ENCODE assay signal across 8 cellular contexts in the genomic region with DNA sequence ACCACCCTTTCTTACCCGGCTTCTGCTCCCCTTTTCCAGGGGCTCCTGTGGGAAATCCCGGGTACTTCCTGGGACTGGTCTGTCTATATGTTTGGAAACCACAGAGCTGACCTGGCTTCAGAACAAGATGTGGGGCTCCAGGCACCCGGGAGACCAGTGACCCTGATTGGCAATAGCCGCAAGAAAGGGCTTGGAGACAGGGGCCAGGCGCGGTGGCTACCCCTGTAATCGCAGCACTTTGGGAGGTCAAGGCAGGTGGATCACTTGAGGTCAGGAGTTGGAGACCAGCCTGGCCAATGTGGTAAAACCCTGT. TPM values are rescaled to one million over a fixed set of nuclear protein-coding genes. Genes with fewer than 3 reads are reported as not detected.
DNase-seq lines count a peak whose midpoint lies in the region; ATAC-seq, FAIRE-seq and TF ChIP-seq lines count a peak whose summit lies in the region.

No MANE protein-coding gene starts in this region.

- H3K4me1 ChIP-seq in GM12878 (ENCODE audit: control insufficient read depth, insufficient read depth, low read length) (peaks cover 51% of the 10 kb centered on the region), right lobe of liver (peaks cover 0 to 44% (median 16%) of the 10 kb centered on the region in 4 donors), thoracic aorta (ENCODE audit: control insufficient read depth in 1 of 2, low read depth in 2 of 2) (peaks cover 39 to 52% of the 10 kb centered on the region in 2 donors)

- no peak for TF ChIP-seq POLR2A in GM12878 (IDR thresholded peaks at IDR 0.05; ENCODE audit: low read depth, low read length)
- no peak for TF ChIP-seq POLR2A in right lobe of liver (IDR thresholded peaks at IDR 0.05)

- no peaks in the 10 kb centered on the region for H3K36me3 ChIP-seq in GM12878 (ENCODE audit: control insufficient read depth in 2 of 2, insufficient read depth in 2 of 2, low read length in 1 of 2)
- H3K36me3 ChIP-seq in right lobe of liver: peaks cover 0 to 10% (median 5%) of the 10 kb centered on the region in 4 donors
- peaks cover 3% of the 10 kb centered on the region for H3K36me3 ChIP-seq in thoracic aorta

- 3% methylated on average over 7 of the region's 7 CpGs for WGBS in GM12878 (ENCODE audit: insufficient coverage, insufficient replicate concordance, low lambda C conversion rate, missing lambda C conversion rate)
- 3% methylated on average over 6 of the region's 7 CpGs for WGBS in right lobe of liver (ENCODE audit: insufficient coverage, low coverage, low lambda C conversion rate, missing lambda C conversion rate)

- H3K27ac ChIP-seq in GM12878 (ENCODE audit: control insufficient read depth, insufficient read depth): peak overlapping the region; percentile 100
- peak overlapping the region; percentile 97 to 100 (median 100) for H3K27ac ChIP-seq in right lobe of liver
- H3K27ac ChIP-seq in thoracic aorta: peak overlapping the region; percentile 100

- SMC1A ChIA-PET in GM12878 (lab: Charles Lee; ENCODE audit: uncharacterized antibody, unreplicated experiment): interaction anchor here (1.1 to 12.7 kb wide), 14 partner anchors 10 to 152 kb away, joined by 3 to 232 read pairs (median 8); a partner anchor contains a TSS

- BruUV-seq in GM12878 (replicated peaks; lab: Mats Ljungman, UMichigan): no TSS peak

- peak overlapping the region; percentile 79 for H3K4me3 ChIP-seq in GM12878
- H3K4me3 ChIP-seq in right lobe of liver: peak overlapping the region; percentile 22 to 87 (median 40)
- peak overlapping the region; percentile 94 for H3K4me3 ChIP-seq in thoracic aorta

- CTCF ChIA-PET in GM12878 (lab: Yijun Ruan, JAX): interaction anchor here (0.9 to 15.3 kb wide), 12 partner anchors 10 to 571 kb away, joined by 3 to 362 read pairs (median 4); a partner anchor contains a TSS

- no peak for TF ChIP-seq CTCF in GM12878 (IDR thresholded peaks at IDR 0.05 in 2 of 3, conservative IDR thresholded peaks at IDR 0.05 in 1 of 3; ENCODE audit: control insufficient read depth in 2 of 3, extremely low read depth in 1 of 3, insufficient read depth in 1 of 3, low read depth in 3 of 3, low read length in 3 of 3)
- no peak for TF ChIP-seq CTCF in right lobe of liver (IDR thresholded peaks at IDR 0.05)
- TF ChIP-seq CTCF in thoracic aorta (IDR thresholded peaks at IDR 0.05): no peak

- DNase-seq in activated CD4-positive, alpha-beta T cell treated with anti-CD3 and anti-CD28 coated beads, Interleukin-2, amount 50 U/mL, for 48 hours: peak; percentile 49 to 54
- DNase-seq in activated CD4-positive, alpha-beta T cell treated with anti-CD3 and anti-CD28 coated beads, Interleukin-2, amount 50 U/mL, for 4 hours: no peak
- no peak for DNase-seq in GM12878 (ENCODE audit: low read depth, low spot score)
- peak in 2 of 3 donors; percentile 60 to 67 for DNase-seq in right lobe of liver
- DNase-seq in thoracic aorta (ENCODE audit: low spot score): no peak
- DNase-seq in hepatic stellate cell (ENCODE audit: low spot score): no peak
- DNase-seq in NCI-H146 (lab: John Stamatoyannopoulos, UW): no peak
- no peak for DNase-seq in COLO829 (ENCODE audit: low spot score)

- H3K79me2 ChIP-seq in GM12878 (ENCODE audit: control insufficient read depth, insufficient read depth, low read length): peaks cover 83% of the 10 kb centered on the region

- POLR2A ChIA-PET in GM12878 (lab: Charles Lee): interaction anchor here (0.6 to 13.6 kb wide), 27 partner anchors 11 to 219 kb away, joined by 3 to 323 read pairs (median 4); a partner anchor contains a TSS

- H4K20me1 ChIP-seq in GM12878 (ENCODE audit: control insufficient read depth, insufficient read depth): peaks cover 11% of the 10 kb centered on the region

- H3K27me3 ChIP-seq in GM12878 (replicated peaks in 1 of 2; ENCODE audit: control insufficient read depth in 2 of 2, insufficient read depth in 2 of 2, low read length in 1 of 2): no peaks in the 10 kb centered on the region
- H3K27me3 ChIP-seq in right lobe of liver: no peaks in the 10 kb centered on the region
- H3K27me3 ChIP-seq in thoracic aorta (replicated peaks; ENCODE audit: insufficient read depth): no peaks in the 10 kb centered on the region

- peak overlapping the region; percentile 100 for H3K4me2 ChIP-seq in GM12878 (ENCODE audit: control insufficient read depth, insufficient read depth)

- intact Hi-C loops in GM12878 (cut with micrococcal nuclease; ENCODE audit: unreplicated experiment) (loop anchor here (2.0 to 5.0 kb wide), 3 partner anchors 21 to 153 kb away; a partner anchor contains a TSS), right lobe of liver (cut with DNase I) (loop anchor here (10.0 kb wide), 1 partner anchor 55 kb away; no protein-coding TSS in a partner anchor)

- no peak for TF ChIP-seq EP300 in GM12878 (IDR thresholded peaks at IDR 0.05; ENCODE audit: borderline replicate concordance in 1 of 2, control insufficient read depth in 1 of 2, low read depth in 2 of 2, low read length in 2 of 2)

- in situ Hi-C loops in GM12878 (cut with MboI): loop anchor here (5.0 kb wide), 1 partner anchor 88 kb away; no protein-coding TSS in a partner anchor

- RAD21 ChIA-PET in GM12878 (lab: Charles Lee; ENCODE audit: unreplicated experiment): interaction anchor here (0.6 to 15.3 kb wide), 14 partner anchors 11 to 153 kb away, joined by 3 to 282 read pairs (median 6); a partner anchor contains a TSS

- ATAC-seq in GM12878: no peak
- no peak for ATAC-seq in right lobe of liver
- no peak for ATAC-seq in thoracic aorta (ENCODE audit: insufficient number of reproducible peaks, low FRiP score, low read depth)

- no peak for FAIRE-seq in GM12878 (lab: Jason Lieb, UNC)

- H3K9me3 ChIP-seq in GM12878 (replicated peaks; ENCODE audit: control insufficient read depth, insufficient read depth, low read length): no peaks in the 10 kb centered on the region
- H3K9me3 ChIP-seq in right lobe of liver: no peaks in the 10 kb centered on the region
- H3K9me3 ChIP-seq in thoracic aorta: no peaks in the 10 kb centered on the region

- peak overlapping the region; percentile 99 for H3K9ac ChIP-seq in GM12878 (ENCODE audit: control insufficient read depth, insufficient read depth, low read length)

- no peak overlapping the region for H2AFZ ChIP-seq in GM12878 (ENCODE audit: control insufficient read depth, low read depth, low read length)

- no peak for TF ChIP-seq RAD21 in GM12878 (IDR thresholded peaks at IDR 0.05; ENCODE audit: insufficient read depth, low read depth, low read length)

RNA-seq across cellular contexts. Expression of a gene that starts 3.2 kb away (rescaled TPM):
- 259 and 262 TPM in 2 replicates for total RNA-seq in GM12878 (2013; cell fraction: nucleolus; rRNA removed)
- total RNA-seq in GM12878 (2014; rRNA removed) (13.6 and 14.0 TPM in 2 replicates), GM12878 (2014; rRNA removed; fragmentation: Illumina TruSeq; extraction: Trizol) (40.5 and 44.2 TPM in 2 replicates), GM12878 (2021) (174 and 225 TPM in 2 replicates), right lobe of liver (1,000 to 10,000 TPM in 2 of 6 experiments, 100 to 1,000 TPM in 4; 202 to 1,225 (median 767) TPM), thoracic aorta (1,000 to 10,000 TPM in 1 of 2 donors, 100 to 1,000 TPM in 1; 848 to 1,659 TPM)
- 275 TPM for polyA plus RNA-seq in GM12878 (2011; ENCODE audit: low read depth)
- polyA plus RNA-seq in GM12878 (2011; rRNA removed) (151 and 247 TPM in 2 replicates), GM12878 (2014; fragmentation: Illumina TruSeq; extraction: Trizol) (167 and 254 TPM in 2 replicates), GM12878 (2014; fragmentation: Nextera tagmentation; extraction: Ambion mirVana) (10 to 100 TPM; 24.3 to 98.2 TPM), GM12878 (2014; rRNA removed) (314 and 328 TPM in 2 replicates), GM12878 (2016; fragmentation: Nextera tagmentation; extraction: Ambion mirVana) (10 to 100 TPM; 27.7 to 28.3 TPM)
- polyA plus RNA-seq in GM12878 (2011; cell fraction: cytosol; rRNA removed): 64.2 and 104 TPM in 2 replicates
- 342 and 617 TPM in 2 replicates for polyA plus RNA-seq in GM12878 (2011; cell fraction: nucleus; rRNA removed)
- 284 and 343 TPM in 2 replicates for polyA plus RNA-seq in GM12878 (2012)
- 72.0 and 79.5 TPM in 2 replicates for polyA minus RNA-seq in GM12878 (2011; rRNA and poly(A)+ RNA removed)
- polyA minus RNA-seq in GM12878 (2011; cell fraction: cytosol; rRNA and poly(A)+ RNA removed): 13.8 and 14.9 TPM in 2 replicates
- polyA minus RNA-seq in GM12878 (2011; cell fraction: nucleus; rRNA and poly(A)+ RNA removed): 125 and 169 TPM in 2 replicates

RNA-seq across cellular contexts. Expression of a gene that starts 33.0 kb away (rescaled TPM):
- total RNA-seq in GM12878 (2013; cell fraction: nucleolus; rRNA removed): 52.5 and 60.5 TPM in 2 replicates
- total RNA-seq in GM12878 (2014; rRNA removed) (40.9 and 47.5 TPM in 2 replicates), GM12878 (2014; rRNA removed; fragmentation: Illumina TruSeq; extraction: Trizol) (12.2 and 14.3 TPM in 2 replicates), GM12878 (2021) (65.1 and 69.4 TPM in 2 replicates), right lobe of liver (10 to 100 TPM in 4 of 6 experiments, 1 to 10 TPM in 2; 7.7 to 17.1 (median 14.3) TPM), thoracic aorta (10 to 100 TPM; 45.2 to 45.9 TPM)
- polyA plus RNA-seq in GM12878 (2011; ENCODE audit: low read depth): 8.2 TPM
- polyA plus RNA-seq in GM12878 (2011; rRNA removed) (8.0 and 18.4 TPM in 2 replicates), GM12878 (2014; fragmentation: Illumina TruSeq; extraction: Trizol) (6.6 and 14.0 TPM in 2 replicates), GM12878 (2014; fragmentation: Nextera tagmentation; extraction: Ambion mirVana) (1 to 10 TPM; 8.3 TPM), GM12878 (2014; rRNA removed) (53.8 and 55.9 TPM in 2 replicates), GM12878 (2016; fragmentation: Nextera tagmentation; extraction: Ambion mirVana) (10 to 100 TPM; 37.7 to 42.4 TPM)
- polyA plus RNA-seq in GM12878 (2011; cell fraction: cytosol; rRNA removed): 28.1 and 42.6 TPM in 2 replicates
- 58.9 and 140 TPM in 2 replicates for polyA plus RNA-seq in GM12878 (2011; cell fraction: nucleus; rRNA removed)
- polyA plus RNA-seq in GM12878 (2012): 14.9 and 21.0 TPM in 2 replicates
- 26.0 and 32.5 TPM in 2 replicates for polyA minus RNA-seq in GM12878 (2011; rRNA and poly(A)+ RNA removed)
- 21.4 and 21.8 TPM in 2 replicates for polyA minus RNA-seq in GM12878 (2011; cell fraction: cytosol; rRNA and poly(A)+ RNA removed)
- 33.6 and 61.0 TPM in 2 replicates for polyA minus RNA-seq in GM12878 (2011; cell fraction: nucleus; rRNA and poly(A)+ RNA removed)

RNA-seq across cellular contexts. Expression of a gene that starts 37.0 kb away (rescaled TPM):
- 23.1 and 23.7 TPM in 2 replicates for total RNA-seq in GM12878 (2013; cell fraction: nucleolus; rRNA removed)
- 19.4 and 22.8 TPM in 2 replicates for total RNA-seq in GM12878 (2014; rRNA removed)
- 10.8 and 13.1 TPM in 2 replicates for total RNA-seq in GM12878 (2014; rRNA removed; fragmentation: Illumina TruSeq; extraction: Trizol)
- total RNA-seq in GM12878 (2021): 28.6 and 29.1 TPM in 2 replicates
- 10.7 TPM for polyA plus RNA-seq in GM12878 (2011; ENCODE audit: low read depth)
- polyA plus RNA-seq in GM12878 (2011; rRNA removed): 9.2 and 15.4 TPM in 2 replicates
- polyA plus RNA-seq in GM12878 (2011; cell fraction: cytosol; rRNA removed): 20.7 and 25.7 TPM in 2 replicates
- polyA plus RNA-seq in GM12878 (2011; cell fraction: nucleus; rRNA removed): 46.7 and 57.3 TPM in 2 replicates
- 17.8 and 25.4 TPM in 2 replicates for polyA plus RNA-seq in GM12878 (2012)
- polyA plus RNA-seq in GM12878 (2014; fragmentation: Illumina TruSeq; extraction: Trizol): 15.5 and 17.8 TPM in 2 replicates
- 1 to 10 TPM; 4.1 to 9.7 TPM for polyA plus RNA-seq in GM12878 (2014; fragmentation: Nextera tagmentation; extraction: Ambion mirVana)
- polyA plus RNA-seq in GM12878 (2014; rRNA removed): 33.7 and 35.5 TPM in 2 replicates
- 10 to 100 TPM; 31.0 to 35.2 TPM for polyA plus RNA-seq in GM12878 (2016; fragmentation: Nextera tagmentation; extraction: Ambion mirVana)
- 3.9 and 9.1 TPM in 2 replicates for polyA minus RNA-seq in GM12878 (2011; rRNA and poly(A)+ RNA removed)
- 1.9 and 4.7 TPM in 2 replicates for polyA minus RNA-seq in GM12878 (2011; cell fraction: cytosol; rRNA and poly(A)+ RNA removed)
- polyA minus RNA-seq in GM12878 (2011; cell fraction: nucleus; rRNA and poly(A)+ RNA removed): 6.6 and 8.6 TPM in 2 replicates
- total RNA-seq in right lobe of liver: 10 to 100 TPM in 4 of 6 experiments, 1 to 10 TPM in 2; 7.5 to 17.5 (median 12.1) TPM
- total RNA-seq in thoracic aorta: 10 to 100 TPM; 19.0 to 26.7 TPM

Comparison
In these comparisons a context has a peak if more than half of its experiments do, and no peak if none do; other contexts are left out.
1. DNase-seq: peak in activated CD4-positive, alpha-beta T cell treated with anti-CD3 and anti-CD28 coated beads, Interleukin-2, amount 50 U/mL, for 48 hours (2 of 2) and right lobe of liver (2 of 3); none in activated CD4-positive, alpha-beta T cell treated with anti-CD3 and anti-CD28 coated beads, Interleukin-2, amount 50 U/mL, for 4 hours (0 of 2), GM12878 (single experiment), thoracic aorta (single experiment), hepatic stellate cell (single experiment), NCI-H146 (single experiment) and COLO829 (single experiment).
2. H3K4me3 ChIP-seq: peak in every context shown above with its lines; median percentile 94 in thoracic aorta; 79 in GM12878; 40 in right lobe of liver.
3. Peak in every context shown above with its lines, with median percentiles within 50 percentile points of each other: H3K27ac ChIP-seq.